2 cellular contexts compared by ENCODE assay signal in the genomic region with DNA sequence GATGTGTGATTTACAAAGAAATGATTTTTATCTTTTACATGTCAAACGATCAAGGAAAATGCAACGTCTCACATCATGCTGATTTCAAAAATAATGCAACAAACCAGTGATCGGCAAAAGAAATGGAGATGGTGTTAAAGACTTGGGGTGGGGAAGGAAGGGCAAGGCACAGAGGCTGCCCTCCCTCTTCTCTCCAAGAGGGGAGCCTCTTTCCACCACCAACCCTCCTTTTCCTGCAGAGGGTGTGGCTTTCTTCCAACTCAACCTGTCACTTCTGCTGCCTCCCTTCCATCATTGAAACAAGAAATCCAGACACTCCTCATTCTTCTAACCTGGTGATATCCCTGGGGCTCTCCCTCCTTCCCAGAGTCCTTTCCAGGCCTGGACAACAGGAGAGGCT.
TF ChIP-seq lines count a peak whose summit lies in the region.

No MANE protein-coding gene starts in this region.

TF ChIP-seq in K562, 482 proteins besides CTCF, POLR2A, EP300 and RAD21 (continued from another document):
- TF ChIP-seq, protein P1, sequence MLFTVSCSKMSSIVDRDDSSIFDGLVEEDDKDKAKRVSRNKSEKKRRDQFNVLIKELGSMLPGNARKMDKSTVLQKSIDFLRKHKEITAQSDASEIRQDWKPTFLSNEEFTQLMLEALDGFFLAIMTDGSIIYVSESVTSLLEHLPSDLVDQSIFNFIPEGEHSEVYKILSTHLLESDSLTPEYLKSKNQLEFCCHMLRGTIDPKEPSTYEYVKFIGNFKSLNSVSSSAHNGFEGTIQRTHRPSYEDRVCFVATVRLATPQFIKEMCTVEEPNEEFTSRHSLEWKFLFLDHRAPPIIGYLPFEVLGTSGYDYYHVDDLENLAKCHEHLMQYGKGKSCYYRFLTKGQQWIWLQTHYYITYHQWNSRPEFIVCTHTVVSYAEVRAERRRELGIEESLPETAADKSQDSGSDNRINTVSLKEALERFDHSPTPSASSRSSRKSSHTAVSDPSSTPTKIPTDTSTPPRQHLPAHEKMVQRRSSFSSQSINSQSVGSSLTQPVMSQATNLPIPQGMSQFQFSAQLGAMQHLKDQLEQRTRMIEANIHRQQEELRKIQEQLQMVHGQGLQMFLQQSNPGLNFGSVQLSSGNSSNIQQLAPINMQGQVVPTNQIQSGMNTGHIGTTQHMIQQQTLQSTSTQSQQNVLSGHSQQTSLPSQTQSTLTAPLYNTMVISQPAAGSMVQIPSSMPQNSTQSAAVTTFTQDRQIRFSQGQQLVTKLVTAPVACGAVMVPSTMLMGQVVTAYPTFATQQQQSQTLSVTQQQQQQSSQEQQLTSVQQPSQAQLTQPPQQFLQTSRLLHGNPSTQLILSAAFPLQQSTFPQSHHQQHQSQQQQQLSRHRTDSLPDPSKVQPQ (CRISPR knock-in tag; IDR thresholded peaks at IDR 0.05; ENCODE audit: borderline replicate concordance), result no peak
- TF ChIP-seq WHSC1 (IDR thresholded peaks at IDR 0.05; ENCODE audit: low read length) (no peak), ZNF76 (CRISPR knock-in tag; IDR thresholded peaks at IDR 0.05; ENCODE audit: borderline replicate concordance) (no peak), EP400 (IDR thresholded peaks at IDR 0.05) (no peak), TBP (optimal IDR thresholded peaks at IDR 0.05; ENCODE audit: low read depth, low read length) (no peak), PTBP1 (IDR thresholded peaks at IDR 0.05; ENCODE audit: low read depth, low read length) (no peak), KDM4B (IDR thresholded peaks at IDR 0.05; ENCODE audit: borderline replicate concordance in 2 of 2, low read depth in 1 of 2) (no peak), RAD51 (IDR thresholded peaks at IDR 0.05; ENCODE audit: borderline replicate concordance, low read depth) (no peak), CBX5 (IDR thresholded peaks at IDR 0.05; ENCODE audit: borderline replicate concordance, low read depth) (no peak), SMC3 (conservative IDR thresholded peaks at IDR 0.05; ENCODE audit: insufficient read depth, low read depth, low read length) (no peak), ZNF140 (CRISPR knock-in tag; IDR thresholded peaks at IDR 0.05) (no peak), BRF1 (IDR thresholded peaks at IDR 0.05; ENCODE audit: borderline replicate concordance, extremely low read depth, insufficient read length) (no peak), ZNF354B (CRISPR knock-in tag; IDR thresholded peaks at IDR 0.05) (no peak), ARID2 (IDR thresholded peaks at IDR 0.05) (no peak)
- TF ChIP-seq, protein P2, sequence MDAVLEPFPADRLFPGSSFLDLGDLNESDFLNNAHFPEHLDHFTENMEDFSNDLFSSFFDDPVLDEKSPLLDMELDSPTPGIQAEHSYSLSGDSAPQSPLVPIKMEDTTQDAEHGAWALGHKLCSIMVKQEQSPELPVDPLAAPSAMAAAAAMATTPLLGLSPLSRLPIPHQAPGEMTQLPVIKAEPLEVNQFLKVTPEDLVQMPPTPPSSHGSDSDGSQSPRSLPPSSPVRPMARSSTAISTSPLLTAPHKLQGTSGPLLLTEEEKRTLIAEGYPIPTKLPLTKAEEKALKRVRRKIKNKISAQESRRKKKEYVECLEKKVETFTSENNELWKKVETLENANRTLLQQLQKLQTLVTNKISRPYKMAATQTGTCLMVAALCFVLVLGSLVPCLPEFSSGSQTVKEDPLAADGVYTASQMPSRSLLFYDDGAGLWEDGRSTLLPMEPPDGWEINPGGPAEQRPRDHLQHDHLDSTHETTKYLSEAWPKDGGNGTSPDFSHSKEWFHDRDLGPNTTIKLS (IDR thresholded peaks at IDR 0.05; ENCODE audit: borderline replicate concordance, low read depth), result no peak
- TF ChIP-seq, protein P3, sequence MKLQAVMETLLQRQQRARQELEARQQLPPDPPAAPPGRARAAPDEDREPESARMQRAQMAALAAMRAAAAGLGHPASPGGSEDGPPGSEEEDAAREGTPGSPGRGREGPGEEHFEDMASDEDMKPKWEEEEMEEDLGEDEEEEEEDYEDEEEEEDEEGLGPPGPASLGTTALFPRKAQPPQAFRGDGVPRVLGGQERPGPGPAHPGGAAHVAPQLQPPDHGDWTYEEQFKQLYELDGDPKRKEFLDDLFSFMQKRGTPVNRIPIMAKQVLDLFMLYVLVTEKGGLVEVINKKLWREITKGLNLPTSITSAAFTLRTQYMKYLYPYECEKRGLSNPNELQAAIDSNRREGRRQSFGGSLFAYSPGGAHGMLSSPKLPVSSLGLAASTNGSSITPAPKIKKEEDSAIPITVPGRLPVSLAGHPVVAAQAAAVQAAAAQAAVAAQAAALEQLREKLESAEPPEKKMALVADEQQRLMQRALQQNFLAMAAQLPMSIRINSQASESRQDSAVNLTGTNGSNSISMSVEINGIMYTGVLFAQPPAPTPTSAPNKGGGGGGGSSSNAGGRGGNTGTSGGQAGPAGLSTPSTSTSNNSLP (IDR thresholded peaks at IDR 0.05; ENCODE audit: borderline replicate concordance, low read depth, low read length), result no peak
- TF ChIP-seq, protein P4, sequence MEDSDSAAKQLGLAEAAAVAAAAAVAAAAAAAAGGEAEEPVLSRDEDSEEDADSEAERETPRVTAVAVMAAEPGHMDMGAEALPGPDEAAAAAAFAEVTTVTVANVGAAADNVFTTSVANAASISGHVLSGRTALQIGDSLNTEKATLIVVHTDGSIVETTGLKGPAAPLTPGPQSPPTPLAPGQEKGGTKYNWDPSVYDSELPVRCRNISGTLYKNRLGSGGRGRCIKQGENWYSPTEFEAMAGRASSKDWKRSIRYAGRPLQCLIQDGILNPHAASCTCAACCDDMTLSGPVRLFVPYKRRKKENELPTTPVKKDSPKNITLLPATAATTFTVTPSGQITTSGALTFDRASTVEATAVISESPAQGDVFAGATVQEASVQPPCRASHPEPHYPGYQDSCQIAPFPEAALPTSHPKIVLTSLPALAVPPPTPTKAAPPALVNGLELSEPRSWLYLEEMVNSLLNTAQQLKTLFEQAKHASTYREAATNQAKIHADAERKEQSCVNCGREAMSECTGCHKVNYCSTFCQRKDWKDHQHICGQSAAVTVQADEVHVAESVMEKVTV (CRISPR knock-in tag; IDR thresholded peaks at IDR 0.05), result no peak

TF ChIP-seq in SK-N-SH, 30 proteins besides CTCF, POLR2A, EP300 and RAD21 (continued from another document):
- TF ChIP-seq, protein P5, sequence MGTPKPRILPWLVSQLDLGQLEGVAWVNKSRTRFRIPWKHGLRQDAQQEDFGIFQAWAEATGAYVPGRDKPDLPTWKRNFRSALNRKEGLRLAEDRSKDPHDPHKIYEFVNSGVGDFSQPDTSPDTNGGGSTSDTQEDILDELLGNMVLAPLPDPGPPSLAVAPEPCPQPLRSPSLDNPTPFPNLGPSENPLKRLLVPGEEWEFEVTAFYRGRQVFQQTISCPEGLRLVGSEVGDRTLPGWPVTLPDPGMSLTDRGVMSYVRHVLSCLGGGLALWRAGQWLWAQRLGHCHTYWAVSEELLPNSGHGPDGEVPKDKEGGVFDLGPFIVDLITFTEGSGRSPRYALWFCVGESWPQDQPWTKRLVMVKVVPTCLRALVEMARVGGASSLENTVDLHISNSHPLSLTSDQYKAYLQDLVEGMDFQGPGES (IDR thresholded peaks at IDR 0.05; ENCODE audit: low read depth, low read length), result no peak
- TF ChIP-seq POLR2AphosphoS5 (IDR thresholded peaks at IDR 0.05; ENCODE audit: low read depth, low read length) (no peak), YY1 (IDR thresholded peaks at IDR 0.05; ENCODE audit: low read depth) (no peak), RCOR1 (IDR thresholded peaks at IDR 0.05; ENCODE audit: low read length) (no peak), TCF12 (IDR thresholded peaks at IDR 0.05) (no peak), CHD2 (IDR thresholded peaks at IDR 0.05; ENCODE audit: low read length, partially characterized antibody) (no peak), FOXM1 (IDR thresholded peaks at IDR 0.05; ENCODE audit: low read depth) (no peak), NFIC (IDR thresholded peaks at IDR 0.05; ENCODE audit: borderline replicate concordance) (no peak)
- TF ChIP-seq, protein P6, sequence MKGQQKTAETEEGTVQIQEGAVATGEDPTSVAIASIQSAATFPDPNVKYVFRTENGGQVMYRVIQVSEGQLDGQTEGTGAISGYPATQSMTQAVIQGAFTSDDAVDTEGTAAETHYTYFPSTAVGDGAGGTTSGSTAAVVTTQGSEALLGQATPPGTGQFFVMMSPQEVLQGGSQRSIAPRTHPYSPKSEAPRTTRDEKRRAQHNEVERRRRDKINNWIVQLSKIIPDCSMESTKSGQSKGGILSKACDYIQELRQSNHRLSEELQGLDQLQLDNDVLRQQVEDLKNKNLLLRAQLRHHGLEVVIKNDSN (IDR thresholded peaks at IDR 0.05; ENCODE audit: borderline replicate concordance, low read depth), result no peak
- TF ChIP-seq, protein P7, sequence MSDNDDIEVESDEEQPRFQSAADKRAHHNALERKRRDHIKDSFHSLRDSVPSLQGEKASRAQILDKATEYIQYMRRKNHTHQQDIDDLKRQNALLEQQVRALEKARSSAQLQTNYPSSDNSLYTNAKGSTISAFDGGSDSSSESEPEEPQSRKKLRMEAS (IDR thresholded peaks at IDR 0.05; ENCODE audit: low read depth), result no peak
